ENCODE assay signal across 25 cellular contexts in the genomic region with DNA sequence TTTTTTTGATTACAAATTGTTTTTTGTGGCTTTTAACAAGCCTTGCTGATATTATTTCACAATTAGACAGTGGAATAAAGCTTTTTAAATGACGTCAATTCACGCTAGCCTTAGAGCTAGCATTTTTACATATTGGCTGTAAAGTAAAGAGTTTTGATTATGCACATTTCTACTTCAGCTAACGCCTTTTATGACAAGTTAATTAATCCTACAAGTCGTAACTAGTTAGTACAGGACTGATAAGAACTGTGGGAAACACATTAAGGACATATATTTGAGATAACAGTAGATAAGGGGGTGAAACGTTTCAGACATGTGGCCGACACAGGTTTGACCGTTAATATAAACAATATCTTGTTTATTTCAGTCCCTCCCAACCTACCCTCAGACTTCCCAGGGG.
DNase-seq lines count a peak whose midpoint lies in the region; ATAC-seq, FAIRE-seq and TF ChIP-seq lines count a peak whose summit lies in the region.
"Had no signal": no experiment of that assay in that cellular context is flagged by ENCODE, and none has a peak within 500 bp of the region (broad histone marks: within the 10 kb centered on the region; RNA-seq: fewer than 3 reads in every experiment).

No MANE protein-coding gene starts in this region.

- no peaks in the 10 kb centered on the region for H4K20me1 ChIP-seq in smooth muscle cell (ENCODE audit: low read depth)
- H4K20me1 ChIP-seq: BLaER1 treated with 17β-estradiol and CSF1 and Interleukin-3, amounts not matched to agents 10 nM and 100 nM had no signal

- H3K4me1 ChIP-seq in smooth muscle cell (ENCODE audit: low read depth) (peaks cover 35% of the 10 kb centered on the region), gastroesophageal sphincter (peaks cover 0 to 31% (median 0%) of the 10 kb centered on the region in 3 donors)

- no peak overlapping the region for H3K4me3 Mint-ChIP-seq in activated CD4-positive, alpha-beta memory T cell treated with anti-CD3 and anti-CD28 coated beads for 36 hours
- H3K4me3 Mint-ChIP-seq: CD14-positive monocyte; CD4-positive, alpha-beta T cell; CD8-positive, alpha-beta memory T cell had no signal

- H3K27ac Mint-ChIP-seq in activated CD4-positive, alpha-beta memory T cell treated with anti-CD3 and anti-CD28 coated beads for 36 hours = no peak overlapping the region
- H3K27ac Mint-ChIP-seq: CD14-positive monocyte; CD4-positive, alpha-beta T cell; CD8-positive, alpha-beta memory T cell had no signal

- no peak for DNase-seq in GM12892 (ENCODE audit: insufficient read length)
- no peak for DNase-seq in WERI-Rb-1
- peak; percentile 90 for DNase-seq in fibroblast of villous mesenchyme (ENCODE audit: low read depth)
- no peak for DNase-seq in smooth muscle cell (lab: John Stamatoyannopoulos, UW; ENCODE audit: unreplicated experiment)
- DNase-seq in activated CD4-positive, alpha-beta memory T cell treated with anti-CD3 and anti-CD28 coated beads for 36 hours = no peak
- no peak for DNase-seq in NCI-H345 treated with DMSO at 0.1 percent for 48 hours (lab: John Stamatoyannopoulos, UW; ENCODE audit: unreplicated experiment)
- no peak for DNase-seq in KG1 (lab: John Stamatoyannopoulos, UW)
- DNase-seq: 8988T; ACHN; AML-193; BE2C; CD4-positive, alpha-beta T cell; CD8-positive, alpha-beta memory T cell; DMS 273 treated with DMSO at 0.1 percent for 48 hours; DMS79; GF-D8; GOT3 had no signal

- TF ChIP-seq POLR2A in GM12892 (IDR thresholded peaks at IDR 0.05; ENCODE audit: low read depth, low read length) (no peak), gastroesophageal sphincter (IDR thresholded peaks at IDR 0.05) (no peak)

- FAIRE-seq in GM12892 (lab: Jason Lieb, UNC) = peak; percentile 21
- FAIRE-seq: A549, D721Med, GM12891, H54 had no signal

- no peak overlapping the region for H3K9ac ChIP-seq in smooth muscle cell (ENCODE audit: low read depth)
- H3K9ac ChIP-seq: BLaER1 treated with 17β-estradiol and CSF1 and Interleukin-3, amounts not matched to agents 10 nM and 100 nM had no signal

- H3K79me2 ChIP-seq in smooth muscle cell (ENCODE audit: low read depth) = no peaks in the 10 kb centered on the region

- H3K4me3 ChIP-seq in WERI-Rb-1 (ENCODE audit: low read depth, low read length) (no peak overlapping the region), fibroblast of villous mesenchyme (ENCODE audit: low read depth, low read length) (no peak overlapping the region), smooth muscle cell (no peak overlapping the region), gastroesophageal sphincter (no peak overlapping the region)
- H3K4me3 ChIP-seq: A549; BLaER1 treated with 17β-estradiol and CSF1 and Interleukin-3, amounts not matched to agents 10 nM and 100 nM; HAP-1 had no signal

- H3F3A ChIP-seq in smooth muscle cell (ENCODE audit: low read depth) = peaks cover 20% of the 10 kb centered on the region

- TF ChIP-seq CTCF in WERI-Rb-1 (IDR thresholded peaks at IDR 0.05; ENCODE audit: low read depth, low read length) (no peak), fibroblast of villous mesenchyme (IDR thresholded peaks at IDR 0.05; ENCODE audit: insufficient read depth, low read depth, low read length) (no peak), smooth muscle cell (IDR thresholded peaks at IDR 0.05; ENCODE audit: borderline replicate concordance, insufficient read depth, poor library complexity, severe bottlenecking) (no peak), gastroesophageal sphincter (IDR thresholded peaks at IDR 0.05) (no peak)

- no peaks in the 10 kb centered on the region for H3K27me3 Mint-ChIP-seq in activated CD4-positive, alpha-beta memory T cell treated with anti-CD3 and anti-CD28 coated beads for 36 hours
- H3K27me3 Mint-ChIP-seq: CD4-positive, alpha-beta T cell had no signal

- 34% methylated on average over 7 of the region's 7 CpGs for WGBS in smooth muscle cell (ENCODE audit: low lambda C conversion rate)
- WGBS in gastroesophageal sphincter (ENCODE audit: low coverage in 1 of 2), 2 donors = 62 to 81% methylated on average over 7 of the region's 7 CpGs

- H3K4me2 ChIP-seq in smooth muscle cell = no peak overlapping the region
- H3K4me2 ChIP-seq: A549; BLaER1 treated with 17β-estradiol and CSF1 and Interleukin-3, amounts not matched to agents 10 nM and 100 nM had no signal

- H3K27ac ChIP-seq in WERI-Rb-1 (peak overlapping the region; percentile 89), smooth muscle cell (ENCODE audit: low read depth) (peak overlapping the region; percentile 34), gastroesophageal sphincter (no peak overlapping the region)
- H3K27ac ChIP-seq: BLaER1 treated with 17β-estradiol and CSF1 and Interleukin-3, amounts not matched to agents 10 nM and 100 nM had no signal

- H3K9me3 Mint-ChIP-seq in activated CD4-positive, alpha-beta memory T cell treated with anti-CD3 and anti-CD28 coated beads for 36 hours = no peaks in the 10 kb centered on the region
- H3K9me3 Mint-ChIP-seq: CD4-positive, alpha-beta T cell had no signal

- no peak for TF ChIP-seq EP300 in gastroesophageal sphincter (IDR thresholded peaks at IDR 0.05)

- CTCF ChIA-PET in activated CD4-positive, alpha-beta memory T cell treated with anti-CD3 and anti-CD28 coated beads for 36 hours (lab: Charles Lee) = no interaction called here

- intact Hi-C loops in activated CD4-positive, alpha-beta memory T cell treated with anti-CD3 and anti-CD28 coated beads for 36 hours (cut with micrococcal nuclease) = loop anchor here (10.0 kb wide), 1 partner anchor 59 kb away; no protein-coding TSS in a partner anchor

- no peaks in the 10 kb centered on the region for H3K27me3 ChIP-seq in WERI-Rb-1 (ENCODE audit: insufficient read depth, low read depth, severe bottlenecking)
- no peaks in the 10 kb centered on the region for H3K27me3 ChIP-seq in smooth muscle cell (ENCODE audit: low read depth)
- H3K27me3 ChIP-seq in gastroesophageal sphincter = no peaks in the 10 kb centered on the region
- H3K27me3 ChIP-seq: BE2C had no signal

- H3K9me3 ChIP-seq in WERI-Rb-1 (ENCODE audit: severe bottlenecking) (peaks cover 4% of the 10 kb centered on the region), smooth muscle cell (replicated peaks; ENCODE audit: low read depth) (no peaks in the 10 kb centered on the region), gastroesophageal sphincter (no peaks in the 10 kb centered on the region)
- H3K9me3 ChIP-seq: A549, BE2C, HAP-1 had no signal

- H2AFZ ChIP-seq in smooth muscle cell (ENCODE audit: low read depth) = no peak overlapping the region

- POLR2A ChIA-PET in activated CD4-positive, alpha-beta memory T cell treated with anti-CD3 and anti-CD28 coated beads for 36 hours (lab: Charles Lee) = no interaction called here

- no peaks in the 10 kb centered on the region for H3K36me3 Mint-ChIP-seq in activated CD4-positive, alpha-beta memory T cell treated with anti-CD3 and anti-CD28 coated beads for 36 hours
- H3K36me3 Mint-ChIP-seq: CD14-positive monocyte; CD8-positive, alpha-beta memory T cell had no signal

- H3K4me1 Mint-ChIP-seq in activated CD4-positive, alpha-beta memory T cell treated with anti-CD3 and anti-CD28 coated beads for 36 hours (ENCODE audit: low read depth) = peaks cover 8% of the 10 kb centered on the region
- H3K4me1 Mint-ChIP-seq: CD14-positive monocyte had no signal

- no peak for ATAC-seq in gastroesophageal sphincter
- ATAC-seq: A549 had no signal

- H3K36me3 ChIP-seq in WERI-Rb-1 = no peaks in the 10 kb centered on the region
- H3K36me3 ChIP-seq in smooth muscle cell (ENCODE audit: low read depth) = no peaks in the 10 kb centered on the region
- no peaks in the 10 kb centered on the region for H3K36me3 ChIP-seq in gastroesophageal sphincter
- H3K36me3 ChIP-seq: BE2C; BLaER1 treated with 17β-estradiol and CSF1 and Interleukin-3, amounts not matched to agents 10 nM and 100 nM; HAP-1 had no signal

Comparison
In these comparisons a context has a peak if more than half of its experiments do, and no peak if none do; other contexts are left out.
1. H3K27ac ChIP-seq: peak in WERI-Rb-1 (single experiment) and smooth muscle cell (single experiment); none in gastroesophageal sphincter (0 of 4).